ENCODE assay signal across 7 cellular contexts in genomic region chr5:178098685-178099084, GRCh38.
"Had no signal": no experiment of that assay in that cellular context is flagged by ENCODE, and none has a peak within 500 bp of the region (broad histone marks: within the 10 kb centered on the region; RNA-seq: fewer than 3 reads in every experiment).

No MANE protein-coding gene starts in this region.

- H3K9me3 Mint-ChIP-seq: IgD-negative memory B cell had no signal

- H3K4me3 Mint-ChIP-seq: IgD-negative memory B cell had no signal

- H3K36me3 Mint-ChIP-seq: IgD-negative memory B cell had no signal

- H3K4me3 ChIP-seq: K562 had no signal

- ATAC-seq: HepG2, K562 had no signal

- H3K27ac Mint-ChIP-seq: IgD-negative memory B cell had no signal

- H3K27ac ChIP-seq: HL-60 had no signal

- DNase-seq: IMR-90, KBM-7, KG1 had no signal
